In the genomic region with DNA sequence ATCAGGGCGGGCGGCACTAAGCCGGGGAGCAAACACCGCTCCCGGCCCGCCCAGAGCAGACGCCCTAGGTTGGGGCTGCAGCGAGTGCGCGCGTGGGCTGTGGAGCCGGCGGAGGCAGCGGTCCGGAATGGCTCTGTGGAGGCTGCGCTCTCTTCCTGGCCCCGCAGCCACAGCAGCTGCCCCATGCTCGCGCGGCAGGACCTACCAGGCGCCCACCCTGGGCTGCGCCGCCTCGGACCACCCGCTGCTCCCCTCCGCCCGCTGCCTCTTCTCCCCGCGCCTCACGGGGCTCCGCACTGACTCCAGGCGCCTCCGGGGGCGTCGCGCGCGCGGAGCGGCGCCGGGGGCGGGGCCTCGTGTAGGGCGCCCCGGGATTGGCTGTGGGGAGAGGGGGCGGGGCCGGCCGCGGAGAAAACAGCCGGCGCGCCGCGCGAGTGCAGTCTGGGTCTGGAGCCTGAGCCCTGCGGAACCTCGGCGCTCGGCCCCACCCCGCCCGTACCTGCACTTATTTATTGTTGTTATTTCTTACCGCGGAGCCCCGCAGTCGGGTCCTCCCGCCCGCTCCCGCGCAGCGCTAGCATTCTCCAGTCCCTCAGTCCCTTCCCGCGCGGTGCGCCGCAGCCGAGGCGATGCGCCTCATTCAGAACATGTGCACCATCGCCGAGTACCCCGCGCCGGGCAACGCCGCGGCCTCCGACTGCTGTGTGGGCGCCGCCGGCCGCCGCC, we compare ENCODE assay signal across 8 cellular contexts. TPM values are rescaled to one million over a fixed set of nuclear protein-coding genes. Genes with fewer than 3 reads are reported as not detected.
A peak's percentile ranks its signal among the peaks of the same experiment; 100 is the strongest.
DNase-seq lines count a peak whose midpoint lies in the region; ATAC-seq, FAIRE-seq and TF ChIP-seq lines count a peak whose summit lies in the region.

A gene with protein sequence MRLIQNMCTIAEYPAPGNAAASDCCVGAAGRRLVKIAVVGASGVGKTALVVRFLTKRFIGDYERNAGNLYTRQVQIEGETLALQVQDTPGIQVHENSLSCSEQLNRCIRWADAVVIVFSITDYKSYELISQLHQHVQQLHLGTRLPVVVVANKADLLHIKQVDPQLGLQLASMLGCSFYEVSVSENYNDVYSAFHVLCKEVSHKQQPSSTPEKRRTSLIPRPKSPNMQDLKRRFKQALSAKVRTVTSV (plus strand): TSS at position 439 of the 726 bp plus-strand sequence. CDS start 191 bp downstream, at position 630.

- POLR2A ChIA-PET in HepG2 (lab: Yijun Ruan, JAX) = no interaction called here

- 0 out of 2 replicates have a peak, but pooled peaks cover 4% of the 10 kb centered on the region for H3K4me1 ChIP-seq in HepG2 (ENCODE audit: insufficient read depth, low read length)

- no peaks in the 10 kb centered on the region for H3K9me3 Mint-ChIP-seq in activated CD4-positive, alpha-beta T cell treated with anti-CD3 and anti-CD28 coated beads, Interleukin-2, amount 10 ng/mL, durations not matched to agents 24 days and 14 days

- H3K36me3 ChIP-seq in HepG2 (replicated peaks in 1 of 2; ENCODE audit: control insufficient read depth in 1 of 2, insufficient read depth in 2 of 2, low read length in 2 of 2) = no peaks in the 10 kb centered on the region

- H3K4me2 ChIP-seq in HepG2 (ENCODE audit: low read depth, low read length) = peak within 1 kb of the TSS; percentile 74

- H3K27ac ChIP-seq in coronary artery = peak within 1 kb of the TSS; percentile 79 to 94
- no peak within 1 kb of the TSS for H3K27ac ChIP-seq in HepG2 (ENCODE audit: extremely low read length, insufficient read depth, low read length)

- 0 out of 4 replicates have a peak, but pooled peaks of 1 of the 2 experiments have one; percentile 38 for TF ChIP-seq POLR2A in HepG2 (IDR thresholded peaks at IDR 0.05; ENCODE audit: insufficient read depth in 1 of 2, low read depth in 2 of 2, low read length in 2 of 2)

- H2AFZ ChIP-seq in HepG2 (ENCODE audit: low read length) = no peak within 1 kb of the TSS

- H3K27me3 ChIP-seq in HepG2 (ENCODE audit: control insufficient read depth in 1 of 2, insufficient read depth in 2 of 2, low read length in 2 of 2) = peaks cover 3 to 6% of the 10 kb centered on the region in 2 experiments; a peak in 2 of 5 replicates

- peaks cover 11% of the 10 kb centered on the region for H3K4me1 Mint-ChIP-seq in activated CD4-positive, alpha-beta T cell treated with anti-CD3 and anti-CD28 coated beads, Interleukin-2, amount 10 ng/mL, durations not matched to agents 24 days and 14 days

- no peaks in the 10 kb centered on the region for H3K9me3 ChIP-seq in HepG2 (ENCODE audit: low read length)

- 89% methylated on average over 34 of the region's 93 CpGs for WGBS in HepG2 (ENCODE audit: low lambda C conversion rate)

- H3K9ac ChIP-seq in HepG2 (ENCODE audit: insufficient read depth, low read depth, low read length) = 0 out of 2 replicates have a peak within 1 kb of the TSS, but pooled peaks have one; percentile 15

- no peaks in the 10 kb centered on the region for H4K20me1 ChIP-seq in HepG2 (ENCODE audit: insufficient read depth, low read length)

- TF ChIP-seq CTCF in coronary artery (IDR thresholded peaks at IDR 0.05) = no peak
- peak; percentile 14; the same call in 1 of the 2 replicates for TF ChIP-seq CTCF in HepG2 (CRISPR knock-in tag; IDR thresholded peaks at IDR 0.05)

- no peaks in the 10 kb centered on the region for H3K79me2 ChIP-seq in HepG2 (ENCODE audit: insufficient read depth, low read length)

- H3K27me3 Mint-ChIP-seq in activated CD4-positive, alpha-beta T cell treated with anti-CD3 and anti-CD28 coated beads, Interleukin-2, amount 10 ng/mL, durations not matched to agents 24 days and 14 days = peaks cover 42% of the 10 kb centered on the region

- intact Hi-C loops in activated CD4-positive, alpha-beta T cell treated with anti-CD3 and anti-CD28 coated beads, Interleukin-2, amount 10 ng/mL, durations not matched to agents 24 days and 14 days (cut with micrococcal nuclease) = loop anchor here (5.0 to 10.0 kb wide), 2 partner anchors 140 to 1203 kb away; partner anchors contain the start of gene CHIC2
- intact Hi-C loops in HepG2 (cut with micrococcal nuclease; ENCODE audit: unreplicated experiment) = loop anchor here (2.0 kb wide), 1 partner anchor 67 kb away; no protein-coding TSS in a partner anchor

- TF ChIP-seq EP300 in HepG2 (IDR thresholded peaks at IDR 0.05; ENCODE audit: low read depth in 2 of 2, low read length in 2 of 2) (no peak), HepG2 (CRISPR knock-in tag; IDR thresholded peaks at IDR 0.05; ENCODE audit: borderline replicate concordance) (no peak)

- peak within 1 kb of the TSS; percentile 39 for H3K27ac Mint-ChIP-seq in activated CD4-positive, alpha-beta T cell treated with anti-CD3 and anti-CD28 coated beads, Interleukin-2, amount 10 ng/mL, durations not matched to agents 24 days and 14 days

- no peaks in the 10 kb centered on the region for H3K36me3 Mint-ChIP-seq in activated CD4-positive, alpha-beta T cell treated with anti-CD3 and anti-CD28 coated beads, Interleukin-2, amount 10 ng/mL, durations not matched to agents 24 days and 14 days (ENCODE audit: low read depth)

- no TSS peak for BruUV-seq in HepG2 (replicated peaks; lab: Mats Ljungman, UMichigan)

- ATAC-seq in GM18520 (IDR thresholded peaks at IDR 0.05; ENCODE audit: unreplicated experiment) = peak; percentile 98
- peak; percentile 99 for ATAC-seq in HG03064 (IDR thresholded peaks at IDR 0.05; ENCODE audit: low read depth, unreplicated experiment)
- ATAC-seq in HepG2 = peak; percentile 98

- H3K4me3 ChIP-seq in coronary artery (peak within 1 kb of the TSS; percentile 90), HepG2 (replicated peaks in 1 of 3; ENCODE audit: insufficient read depth in 1 of 3, low read depth in 2 of 3, low read length in 3 of 3) (peak within 1 kb of the TSS; percentile 36 to 70 (median 63); a peak in 5 of 6 replicates)

- peak within 1 kb of the TSS; percentile 85 for H3K4me3 Mint-ChIP-seq in activated CD4-positive, alpha-beta T cell treated with anti-CD3 and anti-CD28 coated beads, Interleukin-2, amount 10 ng/mL, durations not matched to agents 24 days and 14 days

- CTCF ChIA-PET in HepG2 (lab: Yijun Ruan, JAX; ENCODE audit: low intra/inter-chr PET ratio, low total read pairs) = no interaction called here

- DNase-seq in A172 (ENCODE audit: low spot score) (peak; percentile 23), NCI-H2196 (lab: John Stamatoyannopoulos, UW; ENCODE audit: unreplicated experiment) (peak; percentile 59), coronary artery (ENCODE audit: low spot score) (peak; percentile 85), HepG2 (ENCODE audit: low spot score) (peak; percentile 20)
- peak; percentile 96 for DNase-seq in activated CD4-positive, alpha-beta T cell treated with anti-CD3 and anti-CD28 coated beads, Interleukin-2, amount 10 ng/mL, durations not matched to agents 24 days and 14 days
- DNase-seq in stimulated activated CD4-positive, alpha-beta T cell treated with anti-CD3 and anti-CD28 coated beads, Interleukin-2, amount 100 ng/mL, for 24 hours = peak; percentile 84 to 89

- no peak; the same call in 1 of the 2 replicates for TF ChIP-seq RAD21 in HepG2 (CRISPR knock-in tag; IDR thresholded peaks at IDR 0.05)

- in situ Hi-C loops in HepG2 (cut with HindIII; ENCODE audit: extremely low pct_ligation_motif_present, low pct_unique_long_range_greater_than_20kb) = no loop called here

- no peak for FAIRE-seq in HepG2 (lab: Jason Lieb, UNC)

TF ChIP-seq in HepG2, 621 proteins besides CTCF, POLR2A, EP300 and RAD21 (continues in another document):
- TF ChIP-seq SSRP1 (CRISPR knock-in tag; IDR thresholded peaks at IDR 0.05) (no peak), SP5 (CRISPR knock-in tag; IDR thresholded peaks at IDR 0.05; ENCODE audit: borderline replicate concordance, low read depth) (0 out of 2 replicates have a peak, but pooled peaks have one; percentile 9), DRAP1 (CRISPR knock-in tag; IDR thresholded peaks at IDR 0.05) (peak; percentile 50; the same call in 1 of the 2 replicates), ZNF878 (CRISPR knock-in tag; IDR thresholded peaks at IDR 0.05) (no peak), SP4 (CRISPR knock-in tag; IDR thresholded peaks at IDR 0.05) (peak; percentile 58; the same call in 1 of the 2 replicates), ZNF282 (IDR thresholded peaks at IDR 0.05; ENCODE audit: partially characterized antibody) (no peak), NONO (IDR thresholded peaks at IDR 0.05) (no peak), NONO (CRISPR knock-in tag; conservative IDR thresholded peaks at IDR 0.05) (no peak)

RNA-seq across cellular contexts. Expression of the gene that starts here (rescaled TPM):
- total RNA-seq in A172 (2014; rRNA removed; shearing (Covaris generic)) = not detected in 2 replicates
- total RNA-seq in activated CD4-positive, alpha-beta T cell treated with anti-CD3 and anti-CD28 coated beads, Interleukin-2, amount 10 ng/mL, durations not matched to agents 24 days and 14 days = 2.0 and 2.2 TPM in 2 replicates
- total RNA-seq in HepG2 (2016; rRNA removed; fragmentation: Illumina TruSeq; extraction: Trizol) = 0.07 TPM in 1 of 2 replicates, not detected in the other
- total RNA-seq in HepG2 (2016; cell fraction: cytosol; rRNA removed; fragmentation: Illumina TruSeq; extraction: Trizol; ENCODE audit: low read depth) = not detected in 2 replicates
- total RNA-seq in HepG2 (2016; cell fraction: insoluble cytoplasmic fraction; rRNA removed; fragmentation: Illumina TruSeq; extraction: Trizol) = not detected in 2 replicates
- total RNA-seq in HepG2 (2016; cell fraction: membrane; rRNA removed; fragmentation: Illumina TruSeq; extraction: Trizol) = not detected in 2 replicates
- not detected in 2 replicates for total RNA-seq in HepG2 (2016; cell fraction: nucleus; rRNA removed; fragmentation: Illumina TruSeq; extraction: Trizol)
- polyA plus RNA-seq in HepG2 (2011; rRNA removed) = 0.12 and 0.20 TPM in 2 replicates
- 0.03 and 0.08 TPM in 2 replicates for polyA plus RNA-seq in HepG2 (2011; cell fraction: cytosol; rRNA removed)
- 0.07 TPM in 1 of 2 replicates, not detected in the other for polyA plus RNA-seq in HepG2 (2011; cell fraction: nucleus; rRNA removed)
- not detected in 2 replicates for polyA plus RNA-seq in HepG2 (2012)
- polyA plus RNA-seq in HepG2 (2016; cell fraction: cytosol; fragmentation: Illumina TruSeq; extraction: Trizol; ENCODE audit: low read depth) = not detected in 2 replicates
- polyA plus RNA-seq in HepG2 (2016; cell fraction: insoluble cytoplasmic fraction; fragmentation: Illumina TruSeq; extraction: Trizol; ENCODE audit: low read depth) = 0.19 TPM in 1 of 2 replicates, not detected in the other
- not detected in 2 replicates for polyA plus RNA-seq in HepG2 (2016; cell fraction: membrane; fragmentation: Illumina TruSeq; extraction: Trizol; ENCODE audit: low read depth)
- not detected in 2 replicates for polyA plus RNA-seq in HepG2 (2016; cell fraction: nucleus; fragmentation: Illumina TruSeq; extraction: Trizol; ENCODE audit: insufficient read depth, low read depth)
- polyA minus RNA-seq in HepG2 (2011; rRNA and poly(A)+ RNA removed; ENCODE audit: low replicate concordance) = not detected in 2 replicates
- polyA minus RNA-seq in HepG2 (2011; cell fraction: cytosol; rRNA and poly(A)+ RNA removed) = not detected in 2 replicates
- polyA minus RNA-seq in HepG2 (2011; cell fraction: nucleus; rRNA and poly(A)+ RNA removed) = not detected in 2 replicates

Comparison
In these comparisons a context has a peak if more than half of its experiments do, and no peak if none do; other contexts are left out.
1. Peak in DNase-seq in A172; RNA of the gene not detected or under 1 TPM.
2. Peak in DNase-seq, ATAC-seq, H3K4me3 ChIP-seq, H3K9ac ChIP-seq and H3K4me2 ChIP-seq in HepG2; RNA of the gene not detected or under 1 TPM.
3. DNase-seq: peak in every context shown above with its lines; median percentile 96 in activated CD4-positive, alpha-beta T cell treated with anti-CD3 and anti-CD28 coated beads, Interleukin-2, amount 10 ng/mL, durations not matched to agents 24 days and 14 days; 86 in stimulated activated CD4-positive, alpha-beta T cell treated with anti-CD3 and anti-CD28 coated beads, Interleukin-2, amount 100 ng/mL, for 24 hours; 85 in coronary artery; 59 in NCI-H2196; 23 in A172; 20 in HepG2.